ENCODE assay signal across 8 cellular contexts in genomic region chr20:38894091-38894847, GRCh38. TPM values are rescaled to one million over a fixed set of nuclear protein-coding genes. Genes with fewer than 3 reads are reported as not detected.
DNase-seq lines count a peak whose midpoint lies in the region; ATAC-seq, FAIRE-seq and TF ChIP-seq lines count a peak whose summit lies in the region.

No MANE protein-coding gene starts in this region.

- BruUV-seq in HCT116 (replicated peaks; lab: Mats Ljungman, UMichigan): no TSS peak

- RAD21 ChIA-PET in HCT116 (lab: Charles Lee; ENCODE audit: low non-redundant PET in 1 of 2, low total read pairs in 2 of 2, uncharacterized antibody in 2 of 2, unreplicated experiment in 2 of 2): interaction anchor here (0.6 to 0.7 kb wide), 2 partner anchors 11 to 119 kb away, joined by 3 read pairs; no protein-coding TSS in a partner anchor

- H3K4me3 ChIP-seq in BE2C (ENCODE audit: low read depth, low read length) (peak overlapping the region; percentile 36), HCT116 (replicated peaks in 1 of 2; ENCODE audit: low read depth in 1 of 2, low read length in 2 of 2) (peak overlapping the region; percentile 4 to 33; a peak in 1 of 4 replicates), keratinocyte (ENCODE audit: control insufficient read depth in 2 of 3, extremely low read depth in 1 of 3, insufficient read depth in 2 of 3, low read depth in 1 of 3, low read length in 3 of 3) (no peak overlapping the region)

- H3K9me3 Mint-ChIP-seq in activated CD4-positive, alpha-beta memory T cell treated with anti-CD3 and anti-CD28 coated beads for 36 hours: no peaks in the 10 kb centered on the region

- TF ChIP-seq RAD21 in HCT116 (IDR thresholded peaks at IDR 0.05; ENCODE audit: low read depth): no peak

- ATAC-seq in HCT116 (peak; percentile 79), HG03342 (IDR thresholded peaks at IDR 0.05; ENCODE audit: unreplicated experiment) (no peak)

- H3K36me3 ChIP-seq in BE2C: peaks cover 42% of the 10 kb centered on the region
- H3K36me3 ChIP-seq in HCT116 (ENCODE audit: control insufficient read depth in 1 of 2, insufficient read depth in 2 of 2, low read length in 2 of 2): no peaks in the 10 kb centered on the region
- no peaks in the 10 kb centered on the region for H3K36me3 ChIP-seq in keratinocyte (ENCODE audit: control insufficient read depth in 2 of 2, extremely low read depth in 1 of 2, insufficient read depth in 2 of 2, low read length in 2 of 2)

- no peak overlapping the region for H3K9ac ChIP-seq in HCT116 (ENCODE audit: low read length)
- no peak overlapping the region for H3K9ac ChIP-seq in keratinocyte (ENCODE audit: control insufficient read depth, extremely low read depth, insufficient read depth, low read length)

- H3K79me2 ChIP-seq in HCT116 (ENCODE audit: insufficient read depth, low read length): no peaks in the 10 kb centered on the region
- no peaks in the 10 kb centered on the region for H3K79me2 ChIP-seq in keratinocyte (ENCODE audit: control insufficient read depth, insufficient read depth, low read length)

- no peaks in the 10 kb centered on the region for H3K9me3 ChIP-seq in BE2C
- no peaks in the 10 kb centered on the region for H3K9me3 ChIP-seq in HCT116 (ENCODE audit: control insufficient read depth in 1 of 2, insufficient read depth in 1 of 2, low read depth in 1 of 2, low read length in 2 of 2)
- no peaks in the 10 kb centered on the region for H3K9me3 ChIP-seq in keratinocyte (ENCODE audit: control insufficient read depth, low read depth, low read length)

- H3K27me3 ChIP-seq in BE2C: no peaks in the 10 kb centered on the region
- peaks cover 5% of the 10 kb centered on the region; the same call in 1 of the 2 replicates for H3K27me3 ChIP-seq in HCT116 (ENCODE audit: insufficient read depth, low read length)
- H3K27me3 ChIP-seq in keratinocyte (ENCODE audit: control insufficient read depth, extremely low read depth, insufficient read depth, low read length): peaks cover 9% of the 10 kb centered on the region

- no peak overlapping the region for H3K4me3 Mint-ChIP-seq in activated CD4-positive, alpha-beta memory T cell treated with anti-CD3 and anti-CD28 coated beads for 36 hours

- no peak for TF ChIP-seq POLR2A in HCT116 (IDR thresholded peaks at IDR 0.05; ENCODE audit: borderline replicate concordance, extremely low read depth, insufficient read depth, insufficient read length)

- dilution Hi-C loops in keratinocyte (cut with MboI; ENCODE audit: extremely low pct_ligation_motif_present, low sequenced_read_pairs): no loop called here

- TF ChIP-seq CTCF in BE2C (IDR thresholded peaks at IDR 0.05; ENCODE audit: low read depth, low read length): peak; percentile 5; the same call in 1 of the 2 replicates
- TF ChIP-seq CTCF in HCT116 (IDR thresholded peaks at IDR 0.05 in 2 of 3, conservative IDR thresholded peaks at IDR 0.05 in 1 of 3; ENCODE audit: borderline replicate concordance in 1 of 3, insufficient read depth in 1 of 3, low read depth in 2 of 3, low read length in 2 of 3): no peak
- TF ChIP-seq CTCF in keratinocyte (optimal IDR thresholded peaks at IDR 0.05 in 1 of 3, IDR thresholded peaks at IDR 0.05 in 1 of 3, conservative IDR thresholded peaks at IDR 0.05 in 1 of 3; ENCODE audit: extremely low read depth in 1 of 3, insufficient read depth in 2 of 3, low read length in 3 of 3): no peak

- peak overlapping the region; percentile 73 for H3K4me2 ChIP-seq in HCT116 (ENCODE audit: low read length)
- peak overlapping the region; percentile 22 for H3K4me2 ChIP-seq in keratinocyte (ENCODE audit: control insufficient read depth, extremely low read depth, insufficient read depth, low read depth, low read length)

- intact Hi-C loops in HCT116 (cut with micrococcal nuclease): loop anchor here (1.0 to 5.0 kb wide), 3 partner anchors 129 to 248 kb away; no protein-coding TSS in a partner anchor
- intact Hi-C loops in activated CD4-positive, alpha-beta memory T cell treated with anti-CD3 and anti-CD28 coated beads for 36 hours (cut with micrococcal nuclease): no loop called here

- H3K27ac ChIP-seq in HCT116 (ENCODE audit: low read depth, low read length) (no peak overlapping the region), keratinocyte (ENCODE audit: control insufficient read depth, insufficient read depth, low read length) (no peak overlapping the region)

- no peaks in the 10 kb centered on the region for H3K9me2 ChIP-seq in HCT116 (ENCODE audit: insufficient read depth)

- peaks cover 56% of the 10 kb centered on the region for H3K4me1 Mint-ChIP-seq in activated CD4-positive, alpha-beta memory T cell treated with anti-CD3 and anti-CD28 coated beads for 36 hours (ENCODE audit: low read depth)

- H4K20me1 ChIP-seq in HCT116 (ENCODE audit: insufficient read depth): no peaks in the 10 kb centered on the region
- peaks cover 2% of the 10 kb centered on the region for H4K20me1 ChIP-seq in keratinocyte (ENCODE audit: control insufficient read depth, extremely low read depth, insufficient read depth, low read length)

- no peak for FAIRE-seq in keratinocyte (lab: Jason Lieb, UNC)

- H3K4me1 ChIP-seq in BE2C (peaks cover 34% of the 10 kb centered on the region), HCT116 (ENCODE audit: control insufficient read depth in 1 of 2, insufficient read depth in 2 of 2, low read length in 2 of 2) (peaks cover 5 to 17% of the 10 kb centered on the region in 2 experiments; a peak in 3 of 4 replicates), keratinocyte (ENCODE audit: control insufficient read depth, extremely low read depth, insufficient read depth, low read length) (no peaks in the 10 kb centered on the region)

- H3K27me3 Mint-ChIP-seq in activated CD4-positive, alpha-beta memory T cell treated with anti-CD3 and anti-CD28 coated beads for 36 hours: no peaks in the 10 kb centered on the region

- POLR2A ChIA-PET in HCT116 (lab: Charles Lee): no interaction called here
- POLR2A ChIA-PET in activated CD4-positive, alpha-beta memory T cell treated with anti-CD3 and anti-CD28 coated beads for 36 hours (lab: Charles Lee): interaction anchor here (1.3 to 1.7 kb wide), 2 partner anchors 87 to 146 kb away, joined by 3 to 5 read pairs; partner anchors contain the start of gene ACTR5

- CTCF ChIA-PET in HCT116 (lab: Charles Lee): interaction anchor here (1.6 to 1.8 kb wide), 2 partner anchors 32 to 104 kb away, joined by 4 to 5 read pairs; partner anchors contain the start of gene FAM83D
- CTCF ChIA-PET in activated CD4-positive, alpha-beta memory T cell treated with anti-CD3 and anti-CD28 coated beads for 36 hours (lab: Charles Lee): interaction anchor here (0.9 to 5.3 kb wide), 12 partner anchors 15 to 261 kb away, joined by 3 to 67 read pairs (median 4); partner anchors contain the start of genes PPP1R16B and SLC32A1

- DNase-seq in BE2C (no peak), HCT116 (ENCODE audit: low read depth, low spot score) (no peak), keratinocyte (ENCODE audit: low read depth, low spot score) (no peak), NAMALWA (ENCODE audit: low spot score) (no peak), HCEC 1CT (no peak), OCI-M1 (lab: John Stamatoyannopoulos, UW) (no peak)
- no peak for DNase-seq in activated CD4-positive, alpha-beta memory T cell treated with anti-CD3 and anti-CD28 coated beads for 36 hours

- H2AFZ ChIP-seq in HCT116 (ENCODE audit: low read depth, low read length, poor library complexity, severe bottlenecking) (peak overlapping the region; percentile 74), keratinocyte (ENCODE audit: control insufficient read depth, low read length) (no peak overlapping the region)

- H3K36me3 Mint-ChIP-seq in activated CD4-positive, alpha-beta memory T cell treated with anti-CD3 and anti-CD28 coated beads for 36 hours: peaks cover 43% of the 10 kb centered on the region

- no peaks in the 10 kb centered on the region for H3K9me1 ChIP-seq in keratinocyte (ENCODE audit: control insufficient read depth, extremely low read depth, insufficient read depth, low read length)

- H3K27ac Mint-ChIP-seq in activated CD4-positive, alpha-beta memory T cell treated with anti-CD3 and anti-CD28 coated beads for 36 hours: peak overlapping the region; percentile 88

TF ChIP-seq in HCT116, 20 proteins besides CTCF, POLR2A, EP300 and RAD21:
- TF ChIP-seq EGR1 (IDR thresholded peaks at IDR 0.05; ENCODE audit: low read depth) (peak; percentile 58), FOSL1 (IDR thresholded peaks at IDR 0.05; ENCODE audit: low read depth) (no peak)

RNA-seq across cellular contexts. Expression of gene FAM83D, which starts 31.9 kb away (rescaled TPM):
- polyA plus RNA-seq in BE2C (2012; ENCODE audit: insufficient read depth, insufficient read length, low read depth): 14.6 TPM
- 51.1 TPM for total RNA-seq in HCT116 (2021; ENCODE audit: unreplicated experiment)
- polyA plus RNA-seq in HCT116 (2012): 46.7 and 56.9 TPM in 2 replicates
- total RNA-seq in activated CD4-positive, alpha-beta memory T cell treated with anti-CD3 and anti-CD28 coated beads for 36 hours: 10 to 100 TPM; 11.1 to 11.2 TPM
- 8.5 to 33.1 TPM (median 32.1 TPM) in 3 replicates for polyA plus RNA-seq in keratinocyte
- polyA plus RNA-seq in keratinocyte (2011; ENCODE audit: low read depth): 1.2 TPM
- polyA plus RNA-seq in keratinocyte (2011; cell fraction: cytosol; rRNA removed): 11.3 and 17.1 TPM in 2 replicates
- 12.3 and 13.2 TPM in 2 replicates for polyA plus RNA-seq in keratinocyte (2011; cell fraction: nucleus; rRNA removed)
- polyA plus RNA-seq in keratinocyte (2012; ENCODE audit: low replicate concordance): 0.97 and 19.3 TPM in 2 replicates
- polyA minus RNA-seq in keratinocyte: 5.9 to 26.8 TPM (median 19.0 TPM) in 3 replicates
- polyA minus RNA-seq in keratinocyte (2011; cell fraction: cytosol; rRNA and poly(A)+ RNA removed): 8.1 TPM
- polyA minus RNA-seq in keratinocyte (2011; cell fraction: nucleus; rRNA and poly(A)+ RNA removed): 5.5 and 6.3 TPM in 2 replicates

Comparison
In these comparisons a context has a peak if more than half of its experiments do, and no peak if none do; other contexts are left out.
1. H3K4me3 ChIP-seq: peak in BE2C (single experiment) and HCT116 (2 of 2); none in keratinocyte (0 of 3).